In the genomic region with DNA sequence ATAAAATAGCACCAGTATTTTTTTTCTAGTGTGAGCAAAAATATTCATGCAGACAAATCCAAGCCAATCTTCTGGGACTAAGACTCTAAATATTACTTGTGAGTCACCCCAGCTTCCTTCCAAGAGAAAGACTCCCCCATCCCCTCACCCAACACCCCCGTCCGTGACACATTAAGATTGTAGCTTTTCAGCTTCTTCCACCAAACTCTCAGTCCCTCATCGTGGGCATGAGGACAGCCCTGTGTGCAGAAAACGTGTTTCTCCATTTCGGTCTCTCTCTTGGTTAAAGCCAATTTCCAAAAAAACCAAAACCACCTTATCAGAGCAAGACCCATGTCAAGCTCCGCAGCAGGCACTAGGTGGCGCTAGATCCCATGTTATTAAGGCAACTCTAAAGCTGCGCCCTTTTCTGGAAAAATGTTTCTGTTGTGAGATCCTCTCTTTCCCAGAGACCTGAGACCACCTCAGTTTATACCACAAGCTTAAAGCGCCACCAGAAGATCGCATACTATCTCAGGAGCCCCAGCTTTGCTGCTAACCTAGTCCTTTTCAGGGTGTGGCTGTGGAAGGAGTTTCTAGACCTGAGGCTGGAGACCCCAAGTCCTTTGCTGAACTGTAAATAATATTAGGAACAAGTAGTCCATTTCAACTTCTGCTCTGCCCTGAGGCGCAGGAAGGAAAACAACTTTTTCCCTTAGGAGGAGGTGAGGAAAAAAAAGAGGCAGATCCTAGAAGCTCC, we compare ENCODE assay signal across 8 cellular contexts.
DNase-seq lines count a peak whose midpoint lies in the region; ATAC-seq, FAIRE-seq and TF ChIP-seq lines count a peak whose summit lies in the region.

No MANE protein-coding gene starts in this region.

- peak; percentile 70 for FAIRE-seq in islet of Langerhans (lab: Jason Lieb, UNC)

- H3K4me3 Mint-ChIP-seq in WTC11, result peak overlapping the region; percentile 46

- no peaks in the 10 kb centered on the region for H3K9me3 Mint-ChIP-seq in WTC11

- H3K27ac ChIP-seq in caudate nucleus (ENCODE audit: low read depth, low read length), result peak overlapping the region; percentile 29

- H3K36me3 Mint-ChIP-seq in WTC11, result no peaks in the 10 kb centered on the region

- peak overlapping the region; percentile 86 for H3K27ac Mint-ChIP-seq in WTC11

- DNase-seq in activated gamma-delta T cell treated with Interleukin-2 at 50 U/mL for 16 hours (peak; percentile 80), activated gamma-delta T cell (lab: John Stamatoyannopoulos, UW) (no peak), NCI-H2227 treated with DMSO at 0.1 percent for 48 hours (lab: John Stamatoyannopoulos, UW) (peak; percentile 88), WTC11 (ENCODE audit: low spot score) (peak; percentile 84), caudate nucleus (lab: John Stamatoyannopoulos, UW) (peak in 60 of 61 donors; percentile 9 to 87 (median 56)), smooth muscle cell of the brain vasculature (ENCODE audit: low read depth, low spot score) (peak; percentile 78), HuH-7.5 (ENCODE audit: low spot score) (no peak)

- POLR2A ChIA-PET in WTC11 (lab: Charles Lee), result interaction anchor here (0.7 to 1.8 kb wide), 5 partner anchors 33 to 193 kb away, joined by 3 to 8 read pairs (median 4); a partner anchor contains a TSS

- no peaks in the 10 kb centered on the region; the same call in 1 of the 2 replicates for H3K27me3 Mint-ChIP-seq in WTC11 (ENCODE audit: low read depth)

- peaks cover 61% of the 10 kb centered on the region for H3K4me1 Mint-ChIP-seq in WTC11

- peak; percentile 83 for TF ChIP-seq CTCF in WTC11 (IDR thresholded peaks at IDR 0.05)

- peak; percentile 77 for ATAC-seq in WTC11

- CTCF ChIA-PET in WTC11 (lab: Charles Lee), result interaction anchor here (0.6 to 7.0 kb wide), 105 partner anchors 8 to 895 kb away, joined by 3 to 188 read pairs (median 5); a partner anchor contains a TSS

TF ChIP-seq in WTC11, 78 proteins besides CTCF, POLR2A, EP300 and RAD21:
- TF ChIP-seq NR3C1 (CRISPR knock-in tag; conservative IDR thresholded peaks at IDR 0.05; ENCODE audit: low read depth) (no peak), ETV6 (CRISPR knock-in tag; IDR thresholded peaks at IDR 0.05) (0 out of 2 replicates have a peak, but pooled peaks have one; percentile 25)

Comparison
In these comparisons a context has a peak if more than half of its experiments do, and no peak if none do; other contexts are left out.
1. DNase-seq: peak in activated gamma-delta T cell treated with Interleukin-2 at 50 U/mL for 16 hours (single experiment), NCI-H2227 treated with DMSO at 0.1 percent for 48 hours (single experiment), WTC11 (single experiment), caudate nucleus (60 of 61) and smooth muscle cell of the brain vasculature (single experiment); none in activated gamma-delta T cell (single experiment) and HuH-7.5 (single experiment).